Comparison of ENCODE assay signal across 17 cellular contexts in genomic region chr5:158634713-158635112, GRCh38.
"Had no signal": no experiment of that assay in that cellular context is flagged by ENCODE, and none has a peak within 500 bp of the region (broad histone marks: within the 10 kb centered on the region; RNA-seq: fewer than 3 reads in every experiment).

No MANE protein-coding gene starts in this region.

- H3K36me3 Mint-ChIP-seq: natural killer cell treated with Interleukin-12 subunit alpha and Interleukin-12 subunit beta and Interleukin-15 and Interleukin-18, amount 100 ng/mL, for 72 hours had no signal

- H3K27me3 Mint-ChIP-seq: activated B cell treated with CpG ODN at 0.5 μM for 24 hours; activated CD4-positive, alpha-beta T cell treated with anti-CD3 and anti-CD28 coated beads, Interleukin-2, amount 10 ng/mL, durations not matched to agents 7 days and 5 days had no signal

- H3K4me1 Mint-ChIP-seq: activated CD4-positive, alpha-beta T cell treated with anti-CD3 and anti-CD28 coated beads, Interleukin-2, amount 10 ng/mL, durations not matched to agents 7 days and 5 days; T-helper 17 cell had no signal

- H3K4me3 ChIP-seq: colonic mucosa, heart left ventricle, mucosa of descending colon, stomach, thyroid gland, vagina had no signal

- H3K36me3 ChIP-seq: colonic mucosa, heart left ventricle, stomach, thyroid gland, vagina had no signal

- H3K27ac ChIP-seq: colonic mucosa, foreskin keratinocyte, heart left ventricle, stomach, thyroid gland, vagina had no signal

- H3K4me3 Mint-ChIP-seq: activated B cell treated with CpG ODN at 0.5 μM for 24 hours; activated CD4-positive, alpha-beta T cell treated with anti-CD3 and anti-CD28 coated beads, Interleukin-2, amount 10 ng/mL, durations not matched to agents 7 days and 5 days; natural killer cell treated with Interleukin-12 subunit alpha and Interleukin-12 subunit beta and Interleukin-15 and Interleukin-18, amount 100 ng/mL, for 72 hours; T-helper 17 cell had no signal

- H3K9me3 Mint-ChIP-seq: activated CD4-positive, alpha-beta T cell treated with anti-CD3 and anti-CD28 coated beads, Interleukin-2, amount 10 ng/mL, durations not matched to agents 7 days and 5 days; natural killer cell treated with Interleukin-12 subunit alpha and Interleukin-12 subunit beta and Interleukin-15 and Interleukin-18, amount 100 ng/mL, for 72 hours had no signal

- DNase-seq: activated B cell treated with CpG ODN at 0.5 μM for 24 hours; activated CD4-positive, alpha-beta T cell treated with anti-CD3 and anti-CD28 coated beads, Interleukin-2, amount 10 ng/mL, durations not matched to agents 7 days and 5 days; activated naive CD4-positive, alpha-beta T cell treated with anti-CD3 and anti-CD28 coated beads, Interleukin-2, amount 50 U/mL, for 16 hours; caudate nucleus; colonic mucosa; effector CD8-positive, alpha-beta T cell; foreskin keratinocyte; heart left ventricle; mucosa of descending colon; stimulated activated CD4-positive, alpha-beta T cell treated with anti-CD3 and anti-CD28 coated beads, Interleukin-15, amount 100 ng/mL, for 24 hours; stimulated activated CD4-positive, alpha-beta T cell treated with anti-CD3 and anti-CD28 coated beads, Interleukin-4, amount 100 ng/mL, for 24 hours; stomach; T-helper 17 cell; thyroid gland had no signal

- ATAC-seq: foreskin keratinocyte; heart left ventricle; left lobe of liver; mucosa of descending colon; natural killer cell treated with Interleukin-12 subunit alpha and Interleukin-12 subunit beta and Interleukin-15 and Interleukin-18, amount 100 ng/mL, for 72 hours; T-helper 17 cell had no signal

- H3K27me3 ChIP-seq: colonic mucosa, foreskin keratinocyte, heart left ventricle, stomach, thyroid gland, vagina had no signal

- H3K4me1 ChIP-seq: colonic mucosa, foreskin keratinocyte, stomach, thyroid gland, vagina had no signal

- H3K9me3 ChIP-seq: colonic mucosa, heart left ventricle, mucosa of descending colon, stomach, thyroid gland, vagina had no signal

- H3K27ac Mint-ChIP-seq: activated B cell treated with CpG ODN at 0.5 μM for 24 hours; activated CD4-positive, alpha-beta T cell treated with anti-CD3 and anti-CD28 coated beads, Interleukin-2, amount 10 ng/mL, durations not matched to agents 7 days and 5 days; natural killer cell treated with Interleukin-12 subunit alpha and Interleukin-12 subunit beta and Interleukin-15 and Interleukin-18, amount 100 ng/mL, for 72 hours; T-helper 17 cell had no signal
